28 cellular contexts compared by ENCODE assay signal in the genomic region with DNA sequence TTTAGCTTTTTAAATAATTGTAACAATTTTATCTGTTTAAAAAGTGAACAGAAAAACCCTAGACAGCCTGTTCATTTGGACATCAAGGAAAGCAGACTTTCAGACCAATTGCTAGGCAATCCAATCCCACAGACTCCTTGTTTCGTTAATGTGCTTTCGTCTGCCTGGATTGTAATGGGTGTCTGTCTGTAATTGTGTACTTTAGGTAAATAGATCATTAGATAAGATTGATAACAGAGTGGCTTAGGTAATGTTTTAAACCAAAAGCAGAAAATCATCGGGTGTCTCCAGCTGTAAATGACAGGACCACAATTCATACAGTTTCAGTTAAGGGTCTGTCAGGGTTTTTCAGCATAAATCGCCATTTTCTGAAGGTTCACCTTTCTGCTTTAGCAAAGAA. TPM values are rescaled to one million over a fixed set of nuclear protein-coding genes. Genes with fewer than 3 reads are reported as not detected.
DNase-seq lines count a peak whose midpoint lies in the region; ATAC-seq and TF ChIP-seq lines count a peak whose summit lies in the region.
"Had no signal": no experiment of that assay in that cellular context is flagged by ENCODE, and none has a peak within 500 bp of the region (broad histone marks: within the 10 kb centered on the region; RNA-seq: fewer than 3 reads in every experiment).

No MANE protein-coding gene starts in this region.

- WGBS in endodermal cell (ENCODE audit: insufficient coverage in 1 of 2, insufficient read length in 1 of 2), 2 experiments: 82 to 87% methylated on average over 2 to 4 of the region's 4 CpGs

- POLR2A ChIA-PET in MCF 10A (lab: Yijun Ruan, JAX): no interaction called here

- no peak for TF ChIP-seq CTCF in endodermal cell (conservative IDR thresholded peaks at IDR 0.05)
- TF ChIP-seq CTCF in MCF 10A (IDR thresholded peaks at IDR 0.05; ENCODE audit: unreplicated experiment): no peak

- no peak overlapping the region for H3K27ac ChIP-seq in endodermal cell (ENCODE audit: low read depth, low read length)
- H3K27ac ChIP-seq: brain microvascular endothelial cell, colonic mucosa, heart left ventricle, tibial artery had no signal

- CTCF ChIA-PET in MCF 10A (lab: Yijun Ruan, JAX): no interaction called here

- no peak overlapping the region for H3K9ac ChIP-seq in endodermal cell (ENCODE audit: extremely low read depth, low read length, poor library complexity, severe bottlenecking)

- peaks cover 9% of the 10 kb centered on the region for H3K36me3 Mint-ChIP-seq in endodermal cell (ENCODE audit: low read depth)
- H3K36me3 Mint-ChIP-seq in MCF 10A (ENCODE audit: insufficient read depth, unreplicated experiment): no peaks in the 10 kb centered on the region
- H3K36me3 Mint-ChIP-seq: IgD-negative memory B cell had no signal

- ATAC-seq in HG02852 (IDR thresholded peaks at IDR 0.05; ENCODE audit: unreplicated experiment): no peak
- ATAC-seq in GM18498 (IDR thresholded peaks at IDR 0.05; ENCODE audit: unreplicated experiment): no peak
- ATAC-seq: heart left ventricle had no signal

- H3K36me3 ChIP-seq in endodermal cell (ENCODE audit: control insufficient read depth, insufficient read depth, low read length): no peaks in the 10 kb centered on the region
- H3K36me3 ChIP-seq: brain microvascular endothelial cell, colonic mucosa, heart left ventricle, tibial artery had no signal

- H3K9me3 Mint-ChIP-seq in endodermal cell: peaks cover 61% of the 10 kb centered on the region
- peaks cover 49% of the 10 kb centered on the region for H3K9me3 Mint-ChIP-seq in MCF 10A (ENCODE audit: unreplicated experiment)

- H3K4me3 Mint-ChIP-seq in endodermal cell (no peak overlapping the region), MCF 10A (ENCODE audit: unreplicated experiment) (no peak overlapping the region)
- H3K4me3 Mint-ChIP-seq: IgD-negative memory B cell, neural crest cell had no signal

- no peak overlapping the region for H3K27ac Mint-ChIP-seq in endodermal cell
- no peak overlapping the region for H3K27ac Mint-ChIP-seq in MCF 10A (ENCODE audit: low read depth, unreplicated experiment)
- H3K27ac Mint-ChIP-seq: IgD-negative memory B cell had no signal

- H3K4me1 ChIP-seq in endodermal cell (ENCODE audit: control insufficient read depth, insufficient read depth, low read length): no peaks in the 10 kb centered on the region
- H3K4me1 ChIP-seq: colonic mucosa, heart left ventricle, tibial artery had no signal

- no peaks in the 10 kb centered on the region for H3K27me3 ChIP-seq in endodermal cell (ENCODE audit: control insufficient read depth, insufficient read depth, low read length, poor library complexity, severe bottlenecking)
- H3K27me3 ChIP-seq: brain microvascular endothelial cell, colonic mucosa, heart left ventricle had no signal

- no peaks in the 10 kb centered on the region for H3K27me3 Mint-ChIP-seq in endodermal cell (ENCODE audit: insufficient read depth)
- no peaks in the 10 kb centered on the region for H3K27me3 Mint-ChIP-seq in MCF 10A (ENCODE audit: insufficient read depth, unreplicated experiment)

- H3K9me3 ChIP-seq in endodermal cell (ENCODE audit: control insufficient read depth, low read length): peaks cover 60% of the 10 kb centered on the region
- H3K9me3 ChIP-seq: colonic mucosa, tibial artery had no signal

- H3K4me1 Mint-ChIP-seq in endodermal cell (peaks cover 6% of the 10 kb centered on the region), MCF 10A (ENCODE audit: insufficient read depth, unreplicated experiment) (no peaks in the 10 kb centered on the region)
- H3K4me1 Mint-ChIP-seq: IgD-negative memory B cell, neural crest cell had no signal

- H3K4me3 ChIP-seq in endodermal cell (ENCODE audit: low read length): peak overlapping the region; percentile 13
- H3K4me3 ChIP-seq: colonic mucosa, heart left ventricle, tibial artery had no signal

- DNase-seq in DMS153 treated with DMSO at 0.1 percent for 48 hours (lab: John Stamatoyannopoulos, UW; ENCODE audit: unreplicated experiment) (peak; percentile 91), NCI-H146 treated with DMSO at 0.1 percent for 48 hours (lab: John Stamatoyannopoulos, UW; ENCODE audit: unreplicated experiment) (peak; percentile 92), NCI-H510A (lab: John Stamatoyannopoulos, UW) (peak; percentile 22), endodermal cell (no peak), MCF 10A (ENCODE audit: unreplicated experiment) (no peak)
- DNase-seq in stimulated activated CD8-positive, alpha-beta memory T cell treated with anti-CD3 and anti-CD28 coated beads, Interleukin-4, amount 100 ng/mL, for 48 hours: no peak
- DNase-seq: ACHN; activated CD4-positive, alpha-beta T cell treated with anti-CD3 and anti-CD28 coated beads, Interleukin-2, amount 50 U/mL, for 1 hour; activated effector memory CD4-positive, alpha-beta T cell treated with anti-CD3 and anti-CD28 coated beads, Interleukin-2, amount 50 U/mL, for 16 hours; brain microvascular endothelial cell; C1 segment of cervical spinal cord; colonic mucosa; heart left ventricle; MM.1S; NCI-H82; Right ventricle myocardium superior; stimulated activated CD4-positive, alpha-beta T cell treated with anti-CD3 and anti-CD28 coated beads, Interleukin-2, amount 100 ng/mL, for 24 hours; stimulated activated naive CD4-positive, alpha-beta T cell treated with Interleukin-2 at 50 U/mL for 16 hours; tibial artery had no signal

- no TSS peak for BruUV-seq in MCF 10A (replicated peaks; lab: Mats Ljungman, UMichigan)

- intact Hi-C loops in MCF 10A (cut with micrococcal nuclease): no loop called here

RNA-seq across cellular contexts. Expression of a gene that starts 19.7 kb away (rescaled TPM):
- 1 to 10 TPM in 1 of 2 donors, under 1 TPM in 1; 0.73 to 1.2 TPM for total RNA-seq in endodermal cell
- polyA plus RNA-seq in endodermal cell (2013, experiment 1 of 2): 1.4 TPM
- 2.6 TPM for polyA plus RNA-seq in endodermal cell (2013, experiment 2 of 2)
- total RNA-seq in MCF 10A (2022): not detected in 2 replicates
- total RNA-seq: heart left ventricle; liver; mononuclear cell; pulmonary artery endothelial cell; Right ventricle myocardium superior; skeletal muscle tissue; T-helper 1 cell treated with Interleukin-12 subunit alpha and Interleukin-12 subunit beta and Interleukin-4 antibody, amounts not matched to agents 30 ng/mL and 1 ng/mL, for 36 hours had no signal
- polyA plus RNA-seq: heart left ventricle, IgD-negative memory B cell, liver had no signal

Comparison
In these comparisons a context has a peak if more than half of its experiments do, and no peak if none do; other contexts are left out.
1. DNase-seq: peak in DMS153 treated with DMSO at 0.1 percent for 48 hours (single experiment), NCI-H146 treated with DMSO at 0.1 percent for 48 hours (single experiment) and NCI-H510A (single experiment); none in endodermal cell (single experiment), MCF 10A (single experiment) and stimulated activated CD8-positive, alpha-beta memory T cell treated with anti-CD3 and anti-CD28 coated beads, Interleukin-4, amount 100 ng/mL, for 48 hours (single experiment).